In genomic region chr7:150876817-150877526, GRCh38 we compare ENCODE assay signal across 9 cellular contexts. TPM values are rescaled to one million over a fixed set of nuclear protein-coding genes. Genes with fewer than 3 reads are reported as not detected.
DNase-seq lines count a peak whose midpoint lies in the region; ATAC-seq and TF ChIP-seq lines count a peak whose summit lies in the region.
"Had no signal": no experiment of that assay in that cellular context is flagged by ENCODE, and none has a peak within 500 bp of the region (broad histone marks: within the 10 kb centered on the region; RNA-seq: fewer than 3 reads in every experiment).

No MANE protein-coding gene starts in this region.

- peak; percentile 50 for TF ChIP-seq CTCF in foreskin fibroblast (IDR thresholded peaks at IDR 0.05; ENCODE audit: low read depth, low read length)

- H3K9me3 Mint-ChIP-seq in activated T-cell treated with anti-CD3 and anti-CD28 coated beads, Interleukin-2, amount 50 U/mL, for 72 hours = peaks cover 6 to 10% of the 10 kb centered on the region in 2 donors

- no peaks in the 10 kb centered on the region for H3K4me1 Mint-ChIP-seq in activated T-cell treated with anti-CD3 and anti-CD28 coated beads, Interleukin-2, amount 50 U/mL, for 72 hours (ENCODE audit: low read depth)

- ATAC-seq in activated T-cell treated with anti-CD3 and anti-CD28 coated beads, Interleukin-2, amount 50 U/mL, for 72 hours (replicated peaks in 1 of 2) = no peak
- ATAC-seq in HG03460 (IDR thresholded peaks at IDR 0.05; ENCODE audit: unreplicated experiment) (no peak), HG03045 (IDR thresholded peaks at IDR 0.05; ENCODE audit: unreplicated experiment) (no peak)

- H3K27me3 Mint-ChIP-seq in activated T-cell treated with anti-CD3 and anti-CD28 coated beads, Interleukin-2, amount 50 U/mL, for 72 hours (ENCODE audit: low read depth) = peaks cover 24% of the 10 kb centered on the region

- H3K4me3 ChIP-seq in foreskin fibroblast (ENCODE audit: low read depth in 1 of 2, low read length in 2 of 2) = no peak overlapping the region

- peaks cover 7 to 13% of the 10 kb centered on the region in 2 donors for H3K36me3 Mint-ChIP-seq in activated T-cell treated with anti-CD3 and anti-CD28 coated beads, Interleukin-2, amount 50 U/mL, for 72 hours (ENCODE audit: insufficient read depth in 2 of 2)

- DNase-seq in D341Med (ENCODE audit: low spot score) (peak; percentile 88), HuH-7 (ENCODE audit: low spot score) (peak; percentile 80), NOMO-1 treated with DMSO at 0.1 percent for 48 hours (lab: John Stamatoyannopoulos, UW; ENCODE audit: unreplicated experiment) (peak; percentile 38), foreskin fibroblast (peak; percentile 9 to 43), non-pigmented ciliary epithelial cell (ENCODE audit: low read depth) (peak; percentile 10)
- DNase-seq in activated T-cell treated with anti-CD3 and anti-CD28 coated beads, Interleukin-2, amount 50 U/mL, for 72 hours = peak; percentile 20 to 25
- DNase-seq: activated naive CD8-positive, alpha-beta T cell treated with anti-CD3 and anti-CD28 coated beads, Interleukin-2, amount 10 ng/mL, durations not matched to agents 7 days and 5 days had no signal

- H3K4me3 Mint-ChIP-seq in activated T-cell treated with anti-CD3 and anti-CD28 coated beads, Interleukin-2, amount 50 U/mL, for 72 hours = peak overlapping the region; percentile 18 to 39
- H3K4me3 Mint-ChIP-seq: activated naive CD8-positive, alpha-beta T cell treated with anti-CD3 and anti-CD28 coated beads, Interleukin-2, amount 10 ng/mL, durations not matched to agents 7 days and 5 days had no signal

- no peak overlapping the region for H3K27ac Mint-ChIP-seq in activated T-cell treated with anti-CD3 and anti-CD28 coated beads, Interleukin-2, amount 50 U/mL, for 72 hours
- H3K27ac Mint-ChIP-seq: activated naive CD8-positive, alpha-beta T cell treated with anti-CD3 and anti-CD28 coated beads, Interleukin-2, amount 10 ng/mL, durations not matched to agents 7 days and 5 days had no signal

RNA-seq across cellular contexts. Expression of gene AOC1, which starts 24.7 kb away (rescaled TPM):
- total RNA-seq in activated T-cell treated with anti-CD3 and anti-CD28 coated beads, Interleukin-2, amount 50 U/mL, for 72 hours = not detected
- total RNA-seq: activated naive CD8-positive, alpha-beta T cell treated with anti-CD3 and anti-CD28 coated beads, Interleukin-2, amount 10 ng/mL, durations not matched to agents 7 days and 5 days had no signal

Comparison
In these comparisons a context has a peak if more than half of its experiments do, and no peak if none do; other contexts are left out.
1. DNase-seq: peak in every context shown above with its lines; median percentile 88 in D341Med; 80 in HuH-7; 38 in NOMO-1 treated with DMSO at 0.1 percent for 48 hours; 26 in foreskin fibroblast; 22 in activated T-cell treated with anti-CD3 and anti-CD28 coated beads, Interleukin-2, amount 50 U/mL, for 72 hours; 10 in non-pigmented ciliary epithelial cell.